ENCODE assay signal across 24 cellular contexts in the genomic region with DNA sequence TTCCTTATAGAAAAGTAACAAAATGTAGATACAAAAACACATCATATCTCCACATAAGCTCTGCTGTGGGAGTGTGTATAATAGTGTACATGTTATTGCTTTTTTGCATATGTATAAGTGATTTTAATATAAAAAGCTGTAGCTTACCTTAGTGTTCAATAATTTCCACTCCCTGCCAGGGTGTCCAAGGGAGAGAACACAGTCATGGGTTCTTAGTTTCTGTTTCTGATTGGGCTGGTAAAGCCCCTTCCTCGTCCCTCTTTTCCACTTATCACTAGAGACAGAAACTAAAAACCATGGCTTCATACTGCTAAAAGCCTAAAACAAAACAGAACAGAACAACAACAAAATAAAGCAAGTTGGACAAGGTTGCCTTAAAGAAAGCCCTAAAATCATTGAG.
A peak's percentile ranks its signal among the peaks of the same experiment; 100 is the strongest.
DNase-seq lines count a peak whose midpoint lies in the region; ATAC-seq and TF ChIP-seq lines count a peak whose summit lies in the region.
"Had no signal": no experiment of that assay in that cellular context is flagged by ENCODE, and none has a peak within 500 bp of the region (broad histone marks: within the 10 kb centered on the region; RNA-seq: fewer than 3 reads in every experiment).

No MANE protein-coding gene starts in this region.

- H4K20me1 ChIP-seq in OCI-LY3 (ENCODE audit: insufficient read depth, low read length) = no peaks in the 10 kb centered on the region
- H4K20me1 ChIP-seq: BLaER1 had no signal

- H3K27me3 ChIP-seq in OCI-LY3 (ENCODE audit: low read depth, low read length) (peaks cover 9% of the 10 kb centered on the region; the same call in 1 of the 2 replicates), body of pancreas (no peaks in the 10 kb centered on the region)
- H3K27me3 ChIP-seq: BE2C, BLaER1 had no signal

- H3K36me3 ChIP-seq in OCI-LY3 (replicated peaks; ENCODE audit: low read depth, low read length) (no peaks in the 10 kb centered on the region), body of pancreas (replicated peaks in 1 of 2; ENCODE audit: insufficient read depth in 1 of 2, low read depth in 2 of 2) (no peaks in the 10 kb centered on the region)
- H3K36me3 ChIP-seq: BE2C had no signal

- peaks cover 14% of the 10 kb centered on the region for H3K9me3 Mint-ChIP-seq in activated naive CD8-positive, alpha-beta T cell treated with anti-CD3 and anti-CD28 coated beads, Interleukin-2, amount 50 U/mL, for 24 hours
- H3K9me3 Mint-ChIP-seq in activated naive CD8-positive, alpha-beta T cell treated with anti-CD3 and anti-CD28 coated beads for 36 hours = peaks cover 11% of the 10 kb centered on the region

- H3K27ac ChIP-seq in OCI-LY3 (ENCODE audit: low read length) (peak overlapping the region; percentile 45; the same call in 1 of the 2 replicates), body of pancreas (peak overlapping the region in 3 of 4 donors; percentile 30 to 72 (median 68))
- H3K27ac ChIP-seq: BLaER1 had no signal

- peaks cover 4% of the 10 kb centered on the region for H3K36me3 Mint-ChIP-seq in activated naive CD8-positive, alpha-beta T cell treated with anti-CD3 and anti-CD28 coated beads, Interleukin-2, amount 50 U/mL, for 24 hours (ENCODE audit: low read depth)
- peaks cover 15% of the 10 kb centered on the region for H3K36me3 Mint-ChIP-seq in activated naive CD8-positive, alpha-beta T cell treated with anti-CD3 and anti-CD28 coated beads for 36 hours

- H3K4me1 Mint-ChIP-seq in activated naive CD8-positive, alpha-beta T cell treated with anti-CD3 and anti-CD28 coated beads, Interleukin-2, amount 50 U/mL, for 24 hours = peaks cover 18% of the 10 kb centered on the region
- H3K4me1 Mint-ChIP-seq in activated naive CD8-positive, alpha-beta T cell treated with anti-CD3 and anti-CD28 coated beads for 36 hours = peaks cover 25% of the 10 kb centered on the region

- peak; percentile 33 for ATAC-seq in activated naive CD8-positive, alpha-beta T cell treated with anti-CD3 and anti-CD28 coated beads, Interleukin-2, amount 50 U/mL, for 24 hours
- ATAC-seq in body of pancreas = no peak
- ATAC-seq: GM12878 had no signal

- peaks cover 19% of the 10 kb centered on the region; the same call in 1 of the 2 replicates for H3K9me3 ChIP-seq in OCI-LY3 (ENCODE audit: insufficient read depth, low read length)
- H3K9me3 ChIP-seq in body of pancreas = no peaks in the 10 kb centered on the region
- H3K9me3 ChIP-seq: BE2C had no signal

- no peak overlapping the region for H3K27ac Mint-ChIP-seq in activated naive CD8-positive, alpha-beta T cell treated with anti-CD3 and anti-CD28 coated beads, Interleukin-2, amount 50 U/mL, for 24 hours
- H3K27ac Mint-ChIP-seq in activated naive CD8-positive, alpha-beta T cell treated with anti-CD3 and anti-CD28 coated beads for 36 hours = no peak overlapping the region
- H3K27ac Mint-ChIP-seq: CD4-positive, alpha-beta memory T cell had no signal

- H3K4me2 ChIP-seq in OCI-LY3 (ENCODE audit: low read length) = peak overlapping the region; percentile 2; the same call in 1 of the 2 replicates

- no peak overlapping the region; the same call in 1 of the 2 replicates for H2AFZ ChIP-seq in OCI-LY3 (ENCODE audit: low read depth, low read length)

- intact Hi-C loops in body of pancreas (cut with DNase I) = no loop called here

- no peaks in the 10 kb centered on the region for H3K79me2 ChIP-seq in OCI-LY3 (ENCODE audit: low read length)

- no peak for TF ChIP-seq POLR2A in body of pancreas (IDR thresholded peaks at IDR 0.05)

- WGBS in body of pancreas, 2 donors = 4 to 31% methylated on average over 1 of the region's 1 CpG

- H3K4me3 Mint-ChIP-seq in activated naive CD8-positive, alpha-beta T cell treated with anti-CD3 and anti-CD28 coated beads, Interleukin-2, amount 50 U/mL, for 24 hours = no peak overlapping the region
- no peak overlapping the region for H3K4me3 Mint-ChIP-seq in activated naive CD8-positive, alpha-beta T cell treated with anti-CD3 and anti-CD28 coated beads for 36 hours
- H3K4me3 Mint-ChIP-seq: CD14-positive monocyte; CD4-positive, alpha-beta memory T cell; CD4-positive, CD25-positive, alpha-beta regulatory T cell; CD8-positive, alpha-beta memory T cell had no signal

- no peak for TF ChIP-seq CTCF in OCI-LY3 (IDR thresholded peaks at IDR 0.05; ENCODE audit: low read depth, low read length)
- TF ChIP-seq CTCF in body of pancreas (IDR thresholded peaks at IDR 0.05) = no peak

- DNase-seq in activated naive CD8-positive, alpha-beta T cell treated with anti-CD3 and anti-CD28 coated beads, Interleukin-2, amount 50 U/mL, for 24 hours = no peak
- no peak for DNase-seq in activated naive CD8-positive, alpha-beta T cell treated with anti-CD3 and anti-CD28 coated beads for 36 hours
- no peak for DNase-seq in body of pancreas
- no peak for DNase-seq in epidermal melanocyte (ENCODE audit: insufficient read length, low spot score)
- DNase-seq in SW 1271 (lab: John Stamatoyannopoulos, UW) = no peak
- DNase-seq: 8988T; ACHN; BE2C; C1 segment of cervical spinal cord; CD4-positive, alpha-beta memory T cell; CD4-positive, CD25-positive, alpha-beta regulatory T cell; CD8-positive, alpha-beta memory T cell; COR-L47; DMS 273 treated with DMSO at 0.1 percent for 48 hours; DMS153; DMS53; DMS79; DND-41; EL; GDM1 had no signal

- H3K4me1 ChIP-seq in OCI-LY3 (ENCODE audit: low read length) (peaks cover 23% of the 10 kb centered on the region), body of pancreas (peaks cover 26% of the 10 kb centered on the region)
- H3K4me1 ChIP-seq: BE2C had no signal

- H3K27me3 Mint-ChIP-seq in activated naive CD8-positive, alpha-beta T cell treated with anti-CD3 and anti-CD28 coated beads, Interleukin-2, amount 50 U/mL, for 24 hours = peaks cover 17% of the 10 kb centered on the region
- peaks cover 40% of the 10 kb centered on the region for H3K27me3 Mint-ChIP-seq in activated naive CD8-positive, alpha-beta T cell treated with anti-CD3 and anti-CD28 coated beads for 36 hours

- no peak overlapping the region for H3K9ac ChIP-seq in OCI-LY3 (ENCODE audit: low read length)
- H3K9ac ChIP-seq: BLaER1 had no signal

- H3K4me3 ChIP-seq in OCI-LY3 (ENCODE audit: low read length) (no peak overlapping the region), body of pancreas (no peak overlapping the region)
- H3K4me3 ChIP-seq: BLaER1, GM12878 had no signal
